Comparison of ENCODE assay signal across 8 cellular contexts in genomic region chr1:51518730-51519047, GRCh38. TPM values are rescaled to one million over a fixed set of nuclear protein-coding genes. Genes with fewer than 3 reads are reported as not detected.
DNase-seq lines count a peak whose midpoint lies in the region; ATAC-seq and TF ChIP-seq lines count a peak whose summit lies in the region.

No MANE protein-coding gene starts in this region.

- H3K36me3 Mint-ChIP-seq in activated naive CD4-positive, alpha-beta T cell treated with anti-CD3 and anti-CD28 coated beads, Interleukin-2, amount 50 U/mL, for 72 hours, result peaks cover 14 to 21% of the 10 kb centered on the region in 2 donors

- peak overlapping the region; percentile 97 for H3K27ac ChIP-seq in left ventricle myocardium inferior (replicated peaks)

- H3K27ac Mint-ChIP-seq in activated naive CD4-positive, alpha-beta T cell treated with anti-CD3 and anti-CD28 coated beads, Interleukin-2, amount 50 U/mL, for 72 hours, result peak overlapping the region; percentile 94 to 98

- peak; percentile 74 for DNase-seq in DMS 273 (lab: John Stamatoyannopoulos, UW; ENCODE audit: unreplicated experiment)
- no peak for DNase-seq in DMS 273 treated with DMSO at 0.1 percent for 48 hours (lab: John Stamatoyannopoulos, UW)
- DNase-seq in NT2/D1 (ENCODE audit: low read depth, low spot score), result no peak
- DNase-seq in activated naive CD4-positive, alpha-beta T cell treated with anti-CD3 and anti-CD28 coated beads, Interleukin-2, amount 50 U/mL, for 72 hours (ENCODE audit: low spot score in 2 of 2), result peak; percentile 51 to 63
- DNase-seq in left ventricle myocardium inferior, result peak; percentile 50
- no peak for DNase-seq in NCI-H1694 treated with DMSO at 0.1 percent for 48 hours (lab: John Stamatoyannopoulos, UW)

- H3K27me3 ChIP-seq in NT2/D1 (ENCODE audit: insufficient read depth, insufficient read length) (no peaks in the 10 kb centered on the region), left ventricle myocardium inferior (ENCODE audit: low read depth) (no peaks in the 10 kb centered on the region), skeletal muscle satellite cell (ENCODE audit: control insufficient read depth, insufficient read depth, low read length) (no peaks in the 10 kb centered on the region)

- intact Hi-C loops in left ventricle myocardium inferior (cut with micrococcal nuclease), result no loop called here

- H3K4me2 ChIP-seq in skeletal muscle satellite cell (ENCODE audit: low read length), result peak overlapping the region; percentile 96

- H3K9me3 Mint-ChIP-seq in activated naive CD4-positive, alpha-beta T cell treated with anti-CD3 and anti-CD28 coated beads, Interleukin-2, amount 50 U/mL, for 72 hours, result peaks cover 0 to 9% of the 10 kb centered on the region in 2 donors

- H3K36me3 ChIP-seq in NT2/D1 (ENCODE audit: insufficient read depth, insufficient read length, low read length) (no peaks in the 10 kb centered on the region), left ventricle myocardium inferior (no peaks in the 10 kb centered on the region), skeletal muscle satellite cell (ENCODE audit: insufficient read depth, low read length) (no peaks in the 10 kb centered on the region)

- H3K9me3 ChIP-seq in NT2/D1 (ENCODE audit: insufficient read depth, low read length), result no peaks in the 10 kb centered on the region
- H3K9me3 ChIP-seq in left ventricle myocardium inferior (replicated peaks), result no peaks in the 10 kb centered on the region
- no peaks in the 10 kb centered on the region for H3K9me3 ChIP-seq in skeletal muscle satellite cell (replicated peaks; ENCODE audit: low read length)

- H3K4me3 ChIP-seq in NT2/D1 (ENCODE audit: insufficient read length, low read depth) (peak overlapping the region; percentile 79), left ventricle myocardium inferior (peak overlapping the region; percentile 84), skeletal muscle satellite cell (ENCODE audit: low read length) (peak overlapping the region; percentile 95)

- no peak for TF ChIP-seq CTCF in left ventricle myocardium inferior (IDR thresholded peaks at IDR 0.05; ENCODE audit: borderline replicate concordance)

- H3K4me1 ChIP-seq in NT2/D1 (ENCODE audit: insufficient read depth, insufficient read length) (no peaks in the 10 kb centered on the region), left ventricle myocardium inferior (peaks cover 53% of the 10 kb centered on the region), skeletal muscle satellite cell (ENCODE audit: control insufficient read depth, insufficient read depth, low read length) (peaks cover 37% of the 10 kb centered on the region)

- ATAC-seq in HG02588 (IDR thresholded peaks at IDR 0.05; ENCODE audit: unreplicated experiment), result peak; percentile 40
- ATAC-seq in activated naive CD4-positive, alpha-beta T cell treated with anti-CD3 and anti-CD28 coated beads, Interleukin-2, amount 50 U/mL, for 72 hours, result peak; percentile 72 to 73

- H3K9ac ChIP-seq in NT2/D1 (ENCODE audit: insufficient read length, low read depth), result peak overlapping the region; percentile 88
- H3K9ac ChIP-seq in skeletal muscle satellite cell (ENCODE audit: low read depth, low read length), result peak overlapping the region; percentile 93

RNA-seq across cellular contexts. Expression of gene EPS15, which starts 0.4 kb away (rescaled TPM):
- 10 to 100 TPM; 56.4 to 59.9 TPM for total RNA-seq in activated naive CD4-positive, alpha-beta T cell treated with anti-CD3 and anti-CD28 coated beads, Interleukin-2, amount 50 U/mL, for 72 hours
- total RNA-seq in left ventricle myocardium inferior, result 64.5 TPM
- 43.9 and 59.3 TPM in 2 replicates for total RNA-seq in skeletal muscle satellite cell (2012; rRNA removed)

Comparison
In these comparisons a context has a peak if more than half of its experiments do, and no peak if none do; other contexts are left out.
1. DNase-seq: peak in DMS 273 (single experiment), activated naive CD4-positive, alpha-beta T cell treated with anti-CD3 and anti-CD28 coated beads, Interleukin-2, amount 50 U/mL, for 72 hours (2 of 2) and left ventricle myocardium inferior (single experiment); none in DMS 273 treated with DMSO at 0.1 percent for 48 hours (single experiment), NT2/D1 (single experiment) and NCI-H1694 treated with DMSO at 0.1 percent for 48 hours (single experiment).
2. Peak in every context shown above with its lines, with median percentiles within 50 percentile points of each other: H3K4me3 ChIP-seq.